ENCODE assay signal across 16 cellular contexts in genomic region chr5:94218374-94218773, GRCh38.
DNase-seq lines count a peak whose midpoint lies in the region; ATAC-seq and TF ChIP-seq lines count a peak whose summit lies in the region.
"Had no signal": no experiment of that assay in that cellular context is flagged by ENCODE, and none has a peak within 500 bp of the region (broad histone marks: within the 10 kb centered on the region; RNA-seq: fewer than 3 reads in every experiment).

No MANE protein-coding gene starts in this region.

- H3K4me3 Mint-ChIP-seq in stimulated activated naive B cell treated with anti-CD40 and anti-IgM and Interleukin-4, amounts not matched to agents 10 μg/mL and 1 μg/mL and 100 μg/mL, for 72 hours: no peak overlapping the region
- no peak overlapping the region for H3K4me3 Mint-ChIP-seq in activated naive CD8-positive, alpha-beta T cell treated with anti-CD3 and anti-CD28 coated beads for 36 hours
- H3K4me3 Mint-ChIP-seq: stimulated activated naive CD8-positive, alpha-beta T cell treated with anti-CD3 and anti-CD28 coated beads, Interleukin-15, Interleukin-2, amounts not matched to agents 100 ng/mL and 50 ng/mL, for 24 hours had no signal

- H3K27me3 ChIP-seq in heart left ventricle: no peaks in the 10 kb centered on the region
- H3K27me3 ChIP-seq: heart right ventricle had no signal

- no peaks in the 10 kb centered on the region for H3K4me1 Mint-ChIP-seq in stimulated activated naive B cell treated with anti-CD40 and anti-IgM and Interleukin-4, amounts not matched to agents 10 μg/mL and 1 μg/mL and 100 μg/mL, for 72 hours
- peaks cover 2% of the 10 kb centered on the region for H3K4me1 Mint-ChIP-seq in activated naive CD8-positive, alpha-beta T cell treated with anti-CD3 and anti-CD28 coated beads for 36 hours

- intact Hi-C loops in heart left ventricle (cut with DNase I): no loop called here

- DNase-seq in DMS114 treated with DMSO at 0.1 percent for 48 hours (lab: John Stamatoyannopoulos, UW; ENCODE audit: unreplicated experiment) (peak; percentile 95), NCI-H226 (peak; percentile 94), dedifferentiated amniotic fluid mesenchymal stem cell (ENCODE audit: extremely low spot score) (peak; percentile 89), myocyte (ENCODE audit: low read depth) (peak; percentile 68), heart left ventricle (no peak)
- no peak for DNase-seq in stimulated activated naive B cell treated with anti-CD40 and anti-IgM and Interleukin-4, amounts not matched to agents 10 μg/mL and 1 μg/mL and 100 μg/mL, for 72 hours
- DNase-seq in activated naive CD8-positive, alpha-beta T cell treated with anti-CD3 and anti-CD28 coated beads for 36 hours: no peak
- DNase-seq: activated CD8-positive, alpha-beta memory T cell treated with anti-CD3 and anti-CD28 coated beads for 24 hours; activated naive CD4-positive, alpha-beta T cell treated with anti-CD3 and anti-CD28 coated beads, Interleukin-2, amount 50 U/mL, for 16 hours; heart right ventricle; KBM-7; stimulated activated CD4-positive, alpha-beta T cell treated with anti-CD3 and anti-CD28 coated beads, Interleukin-4, amount 100 ng/mL, for 24 hours; T-helper 2 cell had no signal

- H3K27me3 Mint-ChIP-seq in stimulated activated naive B cell treated with anti-CD40 and anti-IgM and Interleukin-4, amounts not matched to agents 10 μg/mL and 1 μg/mL and 100 μg/mL, for 72 hours: no peaks in the 10 kb centered on the region
- no peaks in the 10 kb centered on the region for H3K27me3 Mint-ChIP-seq in activated naive CD8-positive, alpha-beta T cell treated with anti-CD3 and anti-CD28 coated beads for 36 hours
- H3K27me3 Mint-ChIP-seq: stimulated activated naive CD8-positive, alpha-beta T cell treated with anti-CD3 and anti-CD28 coated beads, Interleukin-15, Interleukin-2, amounts not matched to agents 100 ng/mL and 50 ng/mL, for 24 hours had no signal

- H3K4me1 ChIP-seq in heart left ventricle: no peaks in the 10 kb centered on the region
- H3K4me1 ChIP-seq: heart right ventricle, parathyroid adenoma had no signal

- H3K36me3 ChIP-seq in heart left ventricle: no peaks in the 10 kb centered on the region
- H3K36me3 ChIP-seq: heart right ventricle had no signal

- H3K4me3 ChIP-seq in heart left ventricle: no peak overlapping the region
- H3K4me3 ChIP-seq: heart right ventricle had no signal

- H3K36me3 Mint-ChIP-seq in stimulated activated naive B cell treated with anti-CD40 and anti-IgM and Interleukin-4, amounts not matched to agents 10 μg/mL and 1 μg/mL and 100 μg/mL, for 72 hours: no peaks in the 10 kb centered on the region
- no peaks in the 10 kb centered on the region for H3K36me3 Mint-ChIP-seq in activated naive CD8-positive, alpha-beta T cell treated with anti-CD3 and anti-CD28 coated beads for 36 hours

- no peaks in the 10 kb centered on the region for H3K9me3 Mint-ChIP-seq in stimulated activated naive B cell treated with anti-CD40 and anti-IgM and Interleukin-4, amounts not matched to agents 10 μg/mL and 1 μg/mL and 100 μg/mL, for 72 hours
- no peaks in the 10 kb centered on the region for H3K9me3 Mint-ChIP-seq in activated naive CD8-positive, alpha-beta T cell treated with anti-CD3 and anti-CD28 coated beads for 36 hours
- H3K9me3 Mint-ChIP-seq: stimulated activated naive CD8-positive, alpha-beta T cell treated with anti-CD3 and anti-CD28 coated beads, Interleukin-15, Interleukin-2, amounts not matched to agents 100 ng/mL and 50 ng/mL, for 24 hours had no signal

- no peak overlapping the region for H3K27ac ChIP-seq in heart left ventricle
- H3K27ac ChIP-seq: heart right ventricle, parathyroid adenoma had no signal

- H3K9me3 ChIP-seq in heart left ventricle: no peaks in the 10 kb centered on the region
- H3K9me3 ChIP-seq: heart right ventricle had no signal

- TF ChIP-seq CTCF in heart left ventricle (IDR thresholded peaks at IDR 0.05): no peak

- no peak for ATAC-seq in GM21576 (IDR thresholded peaks at IDR 0.05; ENCODE audit: unreplicated experiment)
- ATAC-seq in stimulated activated naive B cell treated with anti-CD40 and anti-IgM and Interleukin-4, amounts not matched to agents 10 μg/mL and 1 μg/mL and 100 μg/mL, for 72 hours (replicated peaks): no peak
- ATAC-seq in heart left ventricle: no peak
- ATAC-seq: heart right ventricle had no signal

- no peak for TF ChIP-seq POLR2A in heart left ventricle (IDR thresholded peaks at IDR 0.05)

- H3K27ac Mint-ChIP-seq in stimulated activated naive B cell treated with anti-CD40 and anti-IgM and Interleukin-4, amounts not matched to agents 10 μg/mL and 1 μg/mL and 100 μg/mL, for 72 hours: no peak overlapping the region
- no peak overlapping the region for H3K27ac Mint-ChIP-seq in activated naive CD8-positive, alpha-beta T cell treated with anti-CD3 and anti-CD28 coated beads for 36 hours
- H3K27ac Mint-ChIP-seq: stimulated activated naive CD8-positive, alpha-beta T cell treated with anti-CD3 and anti-CD28 coated beads, Interleukin-15, Interleukin-2, amounts not matched to agents 100 ng/mL and 50 ng/mL, for 24 hours had no signal

Comparison
In these comparisons a context has a peak if more than half of its experiments do, and no peak if none do; other contexts are left out.
1. DNase-seq: peak in DMS114 treated with DMSO at 0.1 percent for 48 hours (single experiment), NCI-H226 (single experiment), dedifferentiated amniotic fluid mesenchymal stem cell (single experiment) and myocyte (single experiment); none in stimulated activated naive B cell treated with anti-CD40 and anti-IgM and Interleukin-4, amounts not matched to agents 10 μg/mL and 1 μg/mL and 100 μg/mL, for 72 hours (single experiment), heart left ventricle (0 of 5) and activated naive CD8-positive, alpha-beta T cell treated with anti-CD3 and anti-CD28 coated beads for 36 hours (single experiment).